Comparison of ENCODE assay signal across 10 cellular contexts in the genomic region with DNA sequence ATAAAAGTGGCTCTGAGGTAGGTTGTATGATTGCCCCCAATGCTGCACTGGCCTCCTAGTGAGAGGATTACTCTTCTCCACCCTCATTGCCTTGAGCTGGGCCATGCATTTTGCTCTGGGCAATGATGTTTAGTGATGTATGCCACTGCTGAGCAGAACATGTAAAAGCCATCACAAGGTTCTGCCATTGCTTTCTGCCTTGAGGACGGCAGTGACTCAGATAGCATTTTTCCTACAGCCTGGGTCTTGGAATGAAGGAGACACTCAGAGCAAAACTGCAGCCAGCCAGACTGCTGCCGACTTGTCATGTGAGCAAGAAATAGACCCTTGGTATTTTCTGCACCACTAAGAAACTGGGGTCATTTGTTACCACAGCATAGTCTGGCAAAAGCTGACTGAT.
"Had no signal": no experiment of that assay in that cellular context is flagged by ENCODE, and none has a peak within 500 bp of the region (broad histone marks: within the 10 kb centered on the region; RNA-seq: fewer than 3 reads in every experiment).

No MANE protein-coding gene starts in this region.

- H3K4me1 ChIP-seq: HAP-1 had no signal

- H3K27ac Mint-ChIP-seq: HFFc6, IgD-negative memory B cell had no signal

- H3K27ac ChIP-seq: GM23248, HL-60 had no signal

- H3K4me1 Mint-ChIP-seq: IgD-negative memory B cell had no signal

- H3K4me3 Mint-ChIP-seq: HFFc6, IgD-negative memory B cell had no signal

- DNase-seq: GM23248, GOT3, H7, HFFc6, KBM-7 had no signal

- H3K9ac ChIP-seq: GM23248 had no signal

- ATAC-seq: HCT116, HepG2 had no signal

- H3K4me3 ChIP-seq: GM23248, HAP-1 had no signal

- H3K27me3 Mint-ChIP-seq: IgD-negative memory B cell had no signal

- H3K9me3 Mint-ChIP-seq: HFFc6, IgD-negative memory B cell had no signal
